ENCODE assay signal across 28 cellular contexts in the genomic region with DNA sequence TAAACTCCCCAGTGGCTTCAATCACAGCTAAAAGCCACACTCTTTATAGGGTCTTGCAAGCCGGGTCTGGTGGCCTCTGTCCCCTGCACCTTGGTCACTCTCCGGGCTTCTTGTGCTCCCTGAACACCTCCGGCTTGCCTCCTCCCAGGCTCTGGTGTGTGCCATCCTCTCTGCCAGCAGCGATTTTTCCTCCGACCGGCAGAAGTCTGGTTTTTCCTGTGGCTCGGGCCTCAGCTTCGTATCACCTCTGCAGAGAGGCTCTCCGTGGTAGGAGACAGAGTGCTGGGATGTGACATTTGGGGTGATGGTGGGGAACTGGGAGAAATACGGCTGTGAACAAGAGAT. TPM values are rescaled to one million over a fixed set of nuclear protein-coding genes. Genes with fewer than 3 reads are reported as not detected.
DNase-seq lines count a peak whose midpoint lies in the region; ATAC-seq, FAIRE-seq and TF ChIP-seq lines count a peak whose summit lies in the region.
"Had no signal": no experiment of that assay in that cellular context is flagged by ENCODE, and none has a peak within 500 bp of the region (broad histone marks: within the 10 kb centered on the region; RNA-seq: fewer than 3 reads in every experiment).

No MANE protein-coding gene starts in this region.

- peak; percentile 4 for DNase-seq in activated CD8-positive, alpha-beta memory T cell treated with anti-CD3 and anti-CD28 coated beads, Interleukin-2, amount 50 U/mL, for 4 hours
- DNase-seq in activated CD8-positive, alpha-beta memory T cell treated with anti-CD3 and anti-CD28 coated beads for 24 hours: no peak
- peak in 2 of 3 donors; percentile 35 to 43 for DNase-seq in right lobe of liver
- no peak for DNase-seq in HepG2 (ENCODE audit: low spot score)
- DNase-seq in lower lobe of right lung: peak; percentile 27
- peak; percentile 45 for DNase-seq in upper lobe of right lung
- DNase-seq in DMS79 (lab: John Stamatoyannopoulos, UW): no peak
- DNase-seq in effector memory CD4-positive, alpha-beta T cell: no peak
- DNase-seq: Calu3, DND-41, GOT3, HFFc6, IMR-90, KG1, MM.1S, NCI-H187, NCI-H2081 treated with DMSO at 0.1 percent for 48 hours, NCI-H2171, NCI-H226, NCI-H510A, NCI-H69, RPMI8226, SHP77 treated with DMSO at 0.1 percent for 48 hours had no signal

- H2AFZ ChIP-seq in HepG2 (ENCODE audit: low read length): no peak overlapping the region

- TF ChIP-seq EP300 in HepG2 (IDR thresholded peaks at IDR 0.05; ENCODE audit: low read depth in 2 of 2, low read length in 2 of 2) (no peak), HepG2 (CRISPR knock-in tag; IDR thresholded peaks at IDR 0.05; ENCODE audit: borderline replicate concordance) (no peak)

- H3K4me3 ChIP-seq in right lobe of liver (no peak overlapping the region), HepG2 (replicated peaks in 1 of 3; ENCODE audit: insufficient read depth in 1 of 3, low read depth in 2 of 3, low read length in 3 of 3) (no peak overlapping the region), lower lobe of right lung (no peak overlapping the region), upper lobe of right lung (no peak overlapping the region)
- no peak overlapping the region for H3K4me3 ChIP-seq in effector memory CD4-positive, alpha-beta T cell (ENCODE audit: insufficient read depth, low read depth, low read length, poor library complexity, severe bottlenecking)
- H3K4me3 ChIP-seq: HAP-1 had no signal

- no peak for ATAC-seq in right lobe of liver
- ATAC-seq in HepG2: no peak
- ATAC-seq in lower lobe of right lung: no peak
- no peak for ATAC-seq in upper lobe of right lung

- TF ChIP-seq RAD21 in HepG2 (CRISPR knock-in tag; IDR thresholded peaks at IDR 0.05): no peak

- intact Hi-C loops in right lobe of liver (cut with DNase I): no loop called here
- intact Hi-C loops in HepG2 (cut with micrococcal nuclease; ENCODE audit: unreplicated experiment): no loop called here
- intact Hi-C loops in lower lobe of right lung (cut with DNase I): no loop called here
- intact Hi-C loops in upper lobe of right lung (cut with DNase I): no loop called here

- TF ChIP-seq POLR2A in right lobe of liver (IDR thresholded peaks at IDR 0.05) (no peak), HepG2 (IDR thresholded peaks at IDR 0.05; ENCODE audit: insufficient read depth in 1 of 2, low read depth in 2 of 2, low read length in 2 of 2) (no peak)

- H3K27me3 ChIP-seq in right lobe of liver (no peaks in the 10 kb centered on the region), HepG2 (ENCODE audit: control insufficient read depth in 1 of 2, insufficient read depth in 2 of 2, low read length in 2 of 2) (peaks cover 21 to 68% of the 10 kb centered on the region in 2 experiments), lower lobe of right lung (ENCODE audit: low read depth) (no peaks in the 10 kb centered on the region), upper lobe of right lung (no peaks in the 10 kb centered on the region)
- H3K27me3 ChIP-seq in effector memory CD4-positive, alpha-beta T cell (replicated peaks; ENCODE audit: control insufficient read depth, insufficient read depth, low read length, poor library complexity, severe bottlenecking): no peaks in the 10 kb centered on the region

- in situ Hi-C loops in HepG2 (cut with HindIII; ENCODE audit: extremely low pct_ligation_motif_present, low pct_unique_long_range_greater_than_20kb): no loop called here

- no peak overlapping the region for H3K9ac ChIP-seq in HepG2 (ENCODE audit: insufficient read depth, low read depth, low read length)

- H3K79me2 ChIP-seq in HepG2 (ENCODE audit: insufficient read depth, low read length): no peaks in the 10 kb centered on the region

- H3K4me1 ChIP-seq in right lobe of liver (no peaks in the 10 kb centered on the region), HepG2 (ENCODE audit: insufficient read depth, low read length) (0 out of 2 replicates have a peak, but pooled peaks cover 5% of the 10 kb centered on the region), lower lobe of right lung (no peaks in the 10 kb centered on the region), upper lobe of right lung (no peaks in the 10 kb centered on the region)
- H3K4me1 ChIP-seq in effector memory CD4-positive, alpha-beta T cell (ENCODE audit: control insufficient read depth, insufficient read depth, low read length, poor library complexity, severe bottlenecking): no peaks in the 10 kb centered on the region
- H3K4me1 ChIP-seq: HAP-1 had no signal

- BruUV-seq in HepG2 (replicated peaks; lab: Mats Ljungman, UMichigan): no TSS peak

- no peaks in the 10 kb centered on the region for H3K9me3 ChIP-seq in right lobe of liver
- no peaks in the 10 kb centered on the region for H3K9me3 ChIP-seq in HepG2 (ENCODE audit: low read length)
- peaks cover under 1% of the 10 kb centered on the region for H3K9me3 ChIP-seq in lower lobe of right lung
- H3K9me3 ChIP-seq in upper lobe of right lung: no peaks in the 10 kb centered on the region
- no peaks in the 10 kb centered on the region for H3K9me3 ChIP-seq in effector memory CD4-positive, alpha-beta T cell (ENCODE audit: control insufficient read depth, low read length)
- H3K9me3 ChIP-seq: HAP-1 had no signal

- H3K36me3 ChIP-seq in right lobe of liver (no peaks in the 10 kb centered on the region), HepG2 (replicated peaks in 1 of 2; ENCODE audit: control insufficient read depth in 1 of 2, insufficient read depth in 2 of 2, low read length in 2 of 2) (no peaks in the 10 kb centered on the region), lower lobe of right lung (no peaks in the 10 kb centered on the region), upper lobe of right lung (no peaks in the 10 kb centered on the region)
- no peaks in the 10 kb centered on the region for H3K36me3 ChIP-seq in effector memory CD4-positive, alpha-beta T cell (ENCODE audit: control insufficient read depth, insufficient read depth, low read length)
- H3K36me3 ChIP-seq: HAP-1 had no signal

- no peak overlapping the region for H3K4me2 ChIP-seq in HepG2 (ENCODE audit: low read depth, low read length)

- H4K20me1 ChIP-seq in HepG2 (ENCODE audit: insufficient read depth, low read length): no peaks in the 10 kb centered on the region

- 87% methylated on average over 9 of the region's 10 CpGs for WGBS in right lobe of liver (ENCODE audit: insufficient coverage, low coverage, low lambda C conversion rate, missing lambda C conversion rate)
- WGBS in HepG2 (ENCODE audit: low lambda C conversion rate): 58% methylated on average over 10 of the region's 10 CpGs

- POLR2A ChIA-PET in HepG2 (lab: Yijun Ruan, JAX): interaction anchor here (1.3 kb wide), 1 partner anchor 18 kb away, joined by 3 read pairs; no protein-coding TSS in a partner anchor

- CTCF ChIA-PET in HepG2 (lab: Yijun Ruan, JAX; ENCODE audit: low intra/inter-chr PET ratio, low total read pairs): no interaction called here

- no peak for TF ChIP-seq CTCF in right lobe of liver (IDR thresholded peaks at IDR 0.05)
- TF ChIP-seq CTCF in HepG2 (CRISPR knock-in tag; IDR thresholded peaks at IDR 0.05): no peak
- no peak for TF ChIP-seq CTCF in lower lobe of right lung (IDR thresholded peaks at IDR 0.05)
- no peak for TF ChIP-seq CTCF in upper lobe of right lung (IDR thresholded peaks at IDR 0.05)

- H3K27ac ChIP-seq in right lobe of liver: no peak overlapping the region
- H3K27ac ChIP-seq in HepG2 (ENCODE audit: extremely low read length, insufficient read depth, low read length): no peak overlapping the region
- no peak overlapping the region for H3K27ac ChIP-seq in lower lobe of right lung
- H3K27ac ChIP-seq in upper lobe of right lung: no peak overlapping the region
- H3K27ac ChIP-seq in effector memory CD4-positive, alpha-beta T cell (ENCODE audit: insufficient read depth, low read length, poor library complexity, severe bottlenecking): no peak overlapping the region
- H3K27ac ChIP-seq: 22Rv1, C4-2B had no signal

- FAIRE-seq in HepG2 (lab: Jason Lieb, UNC): no peak
- FAIRE-seq: GM12892, HTR-8/SVneo had no signal

TF ChIP-seq in HepG2, 621 proteins besides CTCF, POLR2A, EP300 and RAD21:
- TF ChIP-seq NFRKB (IDR thresholded peaks at IDR 0.05) (no peak), KMT2B (CRISPR knock-in tag; IDR thresholded peaks at IDR 0.05) (no peak), EED (CRISPR knock-in tag; IDR thresholded peaks at IDR 0.05) (no peak), ZNF253 (CRISPR knock-in tag; IDR thresholded peaks at IDR 0.05; ENCODE audit: borderline replicate concordance) (no peak)

RNA-seq across cellular contexts. Expression of gene HPCAL1, which starts 58.8 kb away (rescaled TPM):
- total RNA-seq in right lobe of liver: 10 to 100 TPM; 23.1 to 68.8 (median 29.1) TPM
- total RNA-seq in HepG2 (2016; rRNA removed; fragmentation: Illumina TruSeq; extraction: Trizol): 23.3 and 29.9 TPM in 2 replicates
- 43.0 and 51.2 TPM in 2 replicates for total RNA-seq in HepG2 (2016; cell fraction: cytosol; rRNA removed; fragmentation: Illumina TruSeq; extraction: Trizol; ENCODE audit: low read depth)
- 21.4 and 28.1 TPM in 2 replicates for total RNA-seq in HepG2 (2016; cell fraction: insoluble cytoplasmic fraction; rRNA removed; fragmentation: Illumina TruSeq; extraction: Trizol)
- total RNA-seq in HepG2 (2016; cell fraction: membrane; rRNA removed; fragmentation: Illumina TruSeq; extraction: Trizol): 50.7 and 67.7 TPM in 2 replicates
- total RNA-seq in HepG2 (2016; cell fraction: nucleus; rRNA removed; fragmentation: Illumina TruSeq; extraction: Trizol): 12.9 and 16.1 TPM in 2 replicates
- polyA plus RNA-seq in HepG2 (2011; rRNA removed): 29.5 and 38.6 TPM in 2 replicates
- 29.8 and 35.9 TPM in 2 replicates for polyA plus RNA-seq in HepG2 (2011; cell fraction: cytosol; rRNA removed)
- polyA plus RNA-seq in HepG2 (2011; cell fraction: nucleus; rRNA removed): 54.3 and 60.0 TPM in 2 replicates
- polyA plus RNA-seq in HepG2 (2012): 46.0 and 46.8 TPM in 2 replicates
- 37.1 and 47.1 TPM in 2 replicates for polyA plus RNA-seq in HepG2 (2016; cell fraction: cytosol; fragmentation: Illumina TruSeq; extraction: Trizol; ENCODE audit: low read depth)
- 24.6 and 35.5 TPM in 2 replicates for polyA plus RNA-seq in HepG2 (2016; cell fraction: insoluble cytoplasmic fraction; fragmentation: Illumina TruSeq; extraction: Trizol; ENCODE audit: low read depth)
- 54.6 and 65.1 TPM in 2 replicates for polyA plus RNA-seq in HepG2 (2016; cell fraction: membrane; fragmentation: Illumina TruSeq; extraction: Trizol; ENCODE audit: low read depth)
- polyA plus RNA-seq in HepG2 (2016; cell fraction: nucleus; fragmentation: Illumina TruSeq; extraction: Trizol; ENCODE audit: insufficient read depth, low read depth): 30.3 and 35.7 TPM in 2 replicates
- polyA minus RNA-seq in HepG2 (2011; rRNA and poly(A)+ RNA removed; ENCODE audit: low replicate concordance): 26.5 and 27.7 TPM in 2 replicates
- 19.4 and 20.4 TPM in 2 replicates for polyA minus RNA-seq in HepG2 (2011; cell fraction: cytosol; rRNA and poly(A)+ RNA removed)
- polyA minus RNA-seq in HepG2 (2011; cell fraction: nucleus; rRNA and poly(A)+ RNA removed): 12.6 and 15.5 TPM in 2 replicates
- total RNA-seq in lower lobe of right lung: 132 TPM
- 160 TPM for total RNA-seq in upper lobe of right lung

Comparison
In these comparisons a context has a peak if more than half of its experiments do, and no peak if none do; other contexts are left out.
1. DNase-seq: peak in activated CD8-positive, alpha-beta memory T cell treated with anti-CD3 and anti-CD28 coated beads, Interleukin-2, amount 50 U/mL, for 4 hours (single experiment), right lobe of liver (2 of 3), lower lobe of right lung (single experiment) and upper lobe of right lung (single experiment); none in activated CD8-positive, alpha-beta memory T cell treated with anti-CD3 and anti-CD28 coated beads for 24 hours (single experiment), HepG2 (single experiment), DMS79 (single experiment) and effector memory CD4-positive, alpha-beta T cell (0 of 3).